15 cellular contexts compared by ENCODE assay signal in the genomic region with DNA sequence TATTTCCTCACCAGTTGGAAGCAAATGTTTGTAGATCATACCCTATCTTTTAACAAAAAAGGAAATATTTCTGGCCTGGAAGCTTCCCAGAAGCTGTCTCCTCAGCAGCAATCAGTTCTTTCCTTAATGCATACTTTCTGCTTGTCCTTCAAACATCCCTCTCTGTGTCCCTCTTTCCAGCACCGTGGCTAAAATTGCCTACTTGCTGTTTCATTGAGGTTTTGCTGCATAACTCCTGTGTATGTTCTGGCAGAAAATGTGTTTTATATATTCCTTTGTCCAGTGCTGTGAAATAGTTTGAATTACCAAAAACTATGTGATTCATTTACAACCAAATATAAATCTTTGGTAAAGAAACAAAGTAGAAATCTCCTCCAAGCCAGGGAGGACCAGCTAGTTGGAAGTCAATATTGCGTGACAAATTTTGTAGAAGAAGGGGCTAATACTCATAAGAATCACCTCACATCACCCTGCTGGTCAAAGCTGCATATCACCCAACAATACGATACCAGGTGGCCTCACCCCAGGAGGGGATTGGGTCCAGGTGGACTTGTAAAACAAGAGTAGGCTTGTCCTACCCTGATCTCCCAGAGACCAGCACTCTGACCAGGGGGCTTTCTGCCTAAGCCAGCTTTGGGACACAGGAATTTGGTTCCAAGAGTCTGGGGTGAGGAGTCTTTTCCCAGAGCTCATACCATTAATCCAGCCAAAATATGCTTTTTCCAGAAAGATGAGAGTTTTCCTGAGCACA.
A peak's percentile ranks its signal among the peaks of the same experiment; 100 is the strongest.
DNase-seq lines count a peak whose midpoint lies in the region; ATAC-seq and TF ChIP-seq lines count a peak whose summit lies in the region.
"Had no signal": no experiment of that assay in that cellular context is flagged by ENCODE, and none has a peak within 500 bp of the region (broad histone marks: within the 10 kb centered on the region; RNA-seq: fewer than 3 reads in every experiment).

No MANE protein-coding gene starts in this region.

- no peak for TF ChIP-seq CTCF in fibroblast of the aortic adventitia (IDR thresholded peaks at IDR 0.05; ENCODE audit: insufficient read depth, low read length)
- no peak for TF ChIP-seq CTCF in left ventricle myocardium inferior (IDR thresholded peaks at IDR 0.05; ENCODE audit: borderline replicate concordance)

- intact Hi-C loops in left ventricle myocardium inferior (cut with micrococcal nuclease) = no loop called here

- no peaks in the 10 kb centered on the region for H3K36me3 ChIP-seq in left ventricle myocardium inferior

- H3K4me1 ChIP-seq in left ventricle myocardium inferior = no peaks in the 10 kb centered on the region

- H3K4me3 ChIP-seq in fibroblast of the aortic adventitia (ENCODE audit: low read depth, low read length) (no peak overlapping the region), left ventricle myocardium inferior (no peak overlapping the region)

- no peak for ATAC-seq in GM21619 (IDR thresholded peaks at IDR 0.05; ENCODE audit: unreplicated experiment)
- ATAC-seq in GM18519 (IDR thresholded peaks at IDR 0.05; ENCODE audit: low FRiP score, unreplicated experiment) = no peak

- H3K9me3 ChIP-seq in left ventricle myocardium inferior (replicated peaks) = no peaks in the 10 kb centered on the region

- DNase-seq in NCI-H69 (lab: John Stamatoyannopoulos, UW) (peak; percentile 65), astrocyte of the hippocampus (ENCODE audit: low read depth, low spot score) (peak; percentile 67), fibroblast of the aortic adventitia (ENCODE audit: low read depth) (peak; percentile 44), left ventricle myocardium inferior (no peak), NCI-H2196 (lab: John Stamatoyannopoulos, UW; ENCODE audit: unreplicated experiment) (no peak)
- DNase-seq: ACHN, COR-L47, DMS153, GDM1, HCEC 1CT, IMR-90, NCI-H1436, NCI-H510A had no signal

- no peak overlapping the region for H3K27ac ChIP-seq in left ventricle myocardium inferior (replicated peaks)

- peaks cover 15% of the 10 kb centered on the region for H3K27me3 ChIP-seq in left ventricle myocardium inferior (ENCODE audit: low read depth)

Comparison
In these comparisons a context has a peak if more than half of its experiments do, and no peak if none do; other contexts are left out.
1. DNase-seq: peak in NCI-H69 (single experiment), astrocyte of the hippocampus (single experiment) and fibroblast of the aortic adventitia (single experiment); none in left ventricle myocardium inferior (single experiment) and NCI-H2196 (single experiment).